11 cellular contexts compared by ENCODE assay signal in the genomic region with DNA sequence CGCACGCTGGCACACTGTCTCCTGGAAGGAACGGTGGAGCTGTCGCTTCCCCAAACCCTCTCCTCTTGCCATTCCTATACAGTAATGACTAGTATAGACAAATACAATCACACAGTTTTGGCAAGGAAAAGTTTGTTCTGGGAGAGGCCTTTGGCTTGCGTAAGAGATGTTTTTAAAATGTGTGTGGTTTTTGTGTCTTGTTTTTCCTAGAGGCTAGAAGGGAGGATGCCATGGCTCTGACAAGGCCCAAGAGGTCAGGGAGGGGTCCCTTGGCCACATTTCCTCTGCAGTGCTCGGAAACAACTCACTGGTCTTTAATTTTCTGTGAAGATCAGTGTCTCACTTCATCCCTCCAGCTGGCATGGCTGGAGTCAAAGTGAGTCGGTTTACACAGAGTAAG.
DNase-seq lines count a peak whose midpoint lies in the region; ATAC-seq, FAIRE-seq and TF ChIP-seq lines count a peak whose summit lies in the region.
"Had no signal": no experiment of that assay in that cellular context is flagged by ENCODE, and none has a peak within 500 bp of the region (broad histone marks: within the 10 kb centered on the region; RNA-seq: fewer than 3 reads in every experiment).

No MANE protein-coding gene starts in this region.

- no peaks in the 10 kb centered on the region for H3K9me3 ChIP-seq in SK-N-SH
- no peaks in the 10 kb centered on the region for H3K9me3 ChIP-seq in pancreas
- no peaks in the 10 kb centered on the region for H3K9me3 ChIP-seq in WERI-Rb-1 (ENCODE audit: severe bottlenecking)

- FAIRE-seq in pancreas (lab: Jason Lieb, UNC), result no peak

- no peak overlapping the region for H3K27ac Mint-ChIP-seq in activated T-helper 2 cell treated with anti-CD3 and anti-CD28 coated beads, Interferon-gamma antibody, Interleukin-2, Interleukin-4, amounts not matched to agents 10 μg/mL and 5 μg/mL and 100 μg/mL, durations not matched to agents 14 hours and 24 hours and 36 hours
- H3K27ac Mint-ChIP-seq: naive thymus-derived CD4-positive, alpha-beta T cell had no signal

- no peak overlapping the region for H3K4me3 Mint-ChIP-seq in activated T-helper 2 cell treated with anti-CD3 and anti-CD28 coated beads, Interferon-gamma antibody, Interleukin-2, Interleukin-4, amounts not matched to agents 10 μg/mL and 5 μg/mL and 100 μg/mL, durations not matched to agents 14 hours and 24 hours and 36 hours (ENCODE audit: low read depth)
- H3K4me3 Mint-ChIP-seq: naive thymus-derived CD4-positive, alpha-beta T cell had no signal

- ATAC-seq in pancreas, result peak in 3 of 4 donors; percentile 49 to 70 (median 51)
- no peak for ATAC-seq in GM21619 (IDR thresholded peaks at IDR 0.05; ENCODE audit: unreplicated experiment)
- ATAC-seq: naive thymus-derived CD4-positive, alpha-beta T cell had no signal

- TF ChIP-seq CTCF in SK-N-SH (IDR thresholded peaks at IDR 0.05) (no peak), fibroblast of the aortic adventitia (IDR thresholded peaks at IDR 0.05; ENCODE audit: insufficient read depth, low read length) (no peak), pancreas (IDR thresholded peaks at IDR 0.05) (no peak), WERI-Rb-1 (IDR thresholded peaks at IDR 0.05; ENCODE audit: low read depth, low read length) (no peak)

- H3F3A ChIP-seq in SK-N-SH (replicated peaks; ENCODE audit: insufficient read depth), result no peaks in the 10 kb centered on the region

- H3K36me3 ChIP-seq in SK-N-SH (replicated peaks in 1 of 2; ENCODE audit: control insufficient read depth in 1 of 2, insufficient read depth in 2 of 2, low read length in 1 of 2), result no peaks in the 10 kb centered on the region
- H3K36me3 ChIP-seq in pancreas, result no peaks in the 10 kb centered on the region
- no peaks in the 10 kb centered on the region for H3K36me3 ChIP-seq in WERI-Rb-1

- WGBS in SK-N-SH (ENCODE audit: low lambda C conversion rate), result 79% methylated on average over 7 of the region's 7 CpGs
- WGBS in pancreas, 2 donors, result 80 to 82% methylated on average over 7 of the region's 7 CpGs

- intact Hi-C loops in pancreas (cut with DNase I), result no loop called here
- intact Hi-C loops in activated T-helper 2 cell treated with anti-CD3 and anti-CD28 coated beads, Interferon-gamma antibody, Interleukin-2, Interleukin-4, amounts not matched to agents 10 μg/mL and 5 μg/mL and 100 μg/mL, durations not matched to agents 14 hours and 24 hours and 36 hours (cut with micrococcal nuclease), result no loop called here

- peak; percentile 58 for DNase-seq in AG08396 (ENCODE audit: low spot score)
- no peak for DNase-seq in SK-N-SH
- DNase-seq in fibroblast of the aortic adventitia (ENCODE audit: low read depth), result peak; percentile 99
- peak in 1 of 6 donors; percentile 14 for DNase-seq in pancreas
- no peak for DNase-seq in activated T-helper 2 cell treated with anti-CD3 and anti-CD28 coated beads, Interferon-gamma antibody, Interleukin-2, Interleukin-4, amounts not matched to agents 10 μg/mL and 5 μg/mL and 100 μg/mL, durations not matched to agents 14 hours and 24 hours and 36 hours (ENCODE audit: low spot score)
- DNase-seq in WERI-Rb-1, result no peak
- DNase-seq in NCI-H446 treated with DMSO at 0.1 percent for 48 hours (lab: John Stamatoyannopoulos, UW), result no peak
- DNase-seq: naive thymus-derived CD4-positive, alpha-beta T cell; NCI-H1092 treated with DMSO at 0.1 percent for 48 hours had no signal

- no peaks in the 10 kb centered on the region for H3K27me3 ChIP-seq in SK-N-SH (ENCODE audit: insufficient read depth)
- H3K27me3 ChIP-seq in pancreas, result no peaks in the 10 kb centered on the region
- H3K27me3 ChIP-seq in WERI-Rb-1 (ENCODE audit: insufficient read depth, low read depth, severe bottlenecking), result no peaks in the 10 kb centered on the region

- H3K4me2 ChIP-seq in SK-N-SH, result no peak overlapping the region

- H3K4me1 ChIP-seq in SK-N-SH (ENCODE audit: control insufficient read depth in 1 of 2, insufficient read depth in 2 of 2, low read depth in 1 of 2, low read length in 1 of 2) (peaks cover 4 to 22% of the 10 kb centered on the region in 2 experiments; a peak in 3 of 4 replicates), pancreas (no peaks in the 10 kb centered on the region)

- H4K20me1 ChIP-seq in SK-N-SH (ENCODE audit: insufficient read depth), result no peaks in the 10 kb centered on the region

- peak overlapping the region in 1 of 2 experiments; percentile 60; a peak in 2 of 4 replicates for H3K27ac ChIP-seq in SK-N-SH (ENCODE audit: low read depth in 2 of 2, low read length in 1 of 2)
- H3K27ac ChIP-seq in pancreas, result no peak overlapping the region
- no peak overlapping the region for H3K27ac ChIP-seq in WERI-Rb-1
- H3K27ac ChIP-seq: C4-2B had no signal

- H3K4me3 ChIP-seq in SK-N-SH (ENCODE audit: low read depth in 2 of 2, low read length in 1 of 2), result no peak overlapping the region
- no peak overlapping the region for H3K4me3 ChIP-seq in fibroblast of the aortic adventitia (ENCODE audit: low read depth, low read length)
- no peak overlapping the region for H3K4me3 ChIP-seq in pancreas
- no peak overlapping the region for H3K4me3 ChIP-seq in WERI-Rb-1 (ENCODE audit: low read depth, low read length)

- CTCF ChIA-PET in SK-N-SH (lab: Yijun Ruan, JAX), result no interaction called here

- H3K79me2 ChIP-seq in SK-N-SH (ENCODE audit: insufficient read depth), result peaks cover 40% of the 10 kb centered on the region; the same call in 1 of the 2 replicates

- H3K27me3 Mint-ChIP-seq in activated T-helper 2 cell treated with anti-CD3 and anti-CD28 coated beads, Interferon-gamma antibody, Interleukin-2, Interleukin-4, amounts not matched to agents 10 μg/mL and 5 μg/mL and 100 μg/mL, durations not matched to agents 14 hours and 24 hours and 36 hours (ENCODE audit: low read depth), result peaks cover 39% of the 10 kb centered on the region

- no peaks in the 10 kb centered on the region for H3K9me2 ChIP-seq in SK-N-SH

- no peak for TF ChIP-seq RAD21 in SK-N-SH (IDR thresholded peaks at IDR 0.05; ENCODE audit: low read length)

- H3K9ac ChIP-seq in SK-N-SH, result no peak overlapping the region

- POLR2A ChIA-PET in SK-N-SH (lab: Yijun Ruan, JAX), result no interaction called here

- TF ChIP-seq EP300 in SK-N-SH (IDR thresholded peaks at IDR 0.05; ENCODE audit: borderline replicate concordance in 1 of 2, low read depth in 1 of 2, low read length in 1 of 2), result no peak

- H2AFZ ChIP-seq in SK-N-SH (ENCODE audit: low read depth), result no peak overlapping the region

- peaks cover 6% of the 10 kb centered on the region for H3K4me1 Mint-ChIP-seq in activated T-helper 2 cell treated with anti-CD3 and anti-CD28 coated beads, Interferon-gamma antibody, Interleukin-2, Interleukin-4, amounts not matched to agents 10 μg/mL and 5 μg/mL and 100 μg/mL, durations not matched to agents 14 hours and 24 hours and 36 hours (ENCODE audit: low read depth)

- no peaks in the 10 kb centered on the region for H3K36me3 Mint-ChIP-seq in activated T-helper 2 cell treated with anti-CD3 and anti-CD28 coated beads, Interferon-gamma antibody, Interleukin-2, Interleukin-4, amounts not matched to agents 10 μg/mL and 5 μg/mL and 100 μg/mL, durations not matched to agents 14 hours and 24 hours and 36 hours (ENCODE audit: low read depth)

- H3K9me3 Mint-ChIP-seq in activated T-helper 2 cell treated with anti-CD3 and anti-CD28 coated beads, Interferon-gamma antibody, Interleukin-2, Interleukin-4, amounts not matched to agents 10 μg/mL and 5 μg/mL and 100 μg/mL, durations not matched to agents 14 hours and 24 hours and 36 hours, result no peaks in the 10 kb centered on the region

TF ChIP-seq in SK-N-SH, 30 proteins besides CTCF, POLR2A, EP300 and RAD21:
- TF ChIP-seq JUND (IDR thresholded peaks at IDR 0.05) (peak; percentile 19; the same call in 1 of the 2 replicates), NRF1 (IDR thresholded peaks at IDR 0.05; ENCODE audit: low read depth, low read length) (no peak), SIN3A (IDR thresholded peaks at IDR 0.05; ENCODE audit: borderline replicate concordance, low read depth, low read length) (no peak), MXI1 (IDR thresholded peaks at IDR 0.05; ENCODE audit: low read depth, low read length) (no peak), GATA2 (CRISPR knock-in tag; IDR thresholded peaks at IDR 0.05) (no peak), RXRA (IDR thresholded peaks at IDR 0.05; ENCODE audit: borderline replicate concordance, low read depth) (peak; percentile 46; the same call in 1 of the 2 replicates), TCF12 (IDR thresholded peaks at IDR 0.05) (peak; percentile 38; the same call in 1 of the 2 replicates), ELF1 (IDR thresholded peaks at IDR 0.05) (no peak), EZH2phosphoT487 (IDR thresholded peaks at IDR 0.05; ENCODE audit: borderline replicate concordance, low read depth) (no peak), NFIC (IDR thresholded peaks at IDR 0.05; ENCODE audit: borderline replicate concordance) (peak; percentile 26; the same call in 1 of the 2 replicates)
- TF ChIP-seq, protein P1, sequence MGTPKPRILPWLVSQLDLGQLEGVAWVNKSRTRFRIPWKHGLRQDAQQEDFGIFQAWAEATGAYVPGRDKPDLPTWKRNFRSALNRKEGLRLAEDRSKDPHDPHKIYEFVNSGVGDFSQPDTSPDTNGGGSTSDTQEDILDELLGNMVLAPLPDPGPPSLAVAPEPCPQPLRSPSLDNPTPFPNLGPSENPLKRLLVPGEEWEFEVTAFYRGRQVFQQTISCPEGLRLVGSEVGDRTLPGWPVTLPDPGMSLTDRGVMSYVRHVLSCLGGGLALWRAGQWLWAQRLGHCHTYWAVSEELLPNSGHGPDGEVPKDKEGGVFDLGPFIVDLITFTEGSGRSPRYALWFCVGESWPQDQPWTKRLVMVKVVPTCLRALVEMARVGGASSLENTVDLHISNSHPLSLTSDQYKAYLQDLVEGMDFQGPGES (IDR thresholded peaks at IDR 0.05; ENCODE audit: low read depth, low read length), result no peak
- TF ChIP-seq, protein P2, sequence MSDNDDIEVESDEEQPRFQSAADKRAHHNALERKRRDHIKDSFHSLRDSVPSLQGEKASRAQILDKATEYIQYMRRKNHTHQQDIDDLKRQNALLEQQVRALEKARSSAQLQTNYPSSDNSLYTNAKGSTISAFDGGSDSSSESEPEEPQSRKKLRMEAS (IDR thresholded peaks at IDR 0.05; ENCODE audit: low read depth), result no peak
- TF ChIP-seq, protein P3, sequence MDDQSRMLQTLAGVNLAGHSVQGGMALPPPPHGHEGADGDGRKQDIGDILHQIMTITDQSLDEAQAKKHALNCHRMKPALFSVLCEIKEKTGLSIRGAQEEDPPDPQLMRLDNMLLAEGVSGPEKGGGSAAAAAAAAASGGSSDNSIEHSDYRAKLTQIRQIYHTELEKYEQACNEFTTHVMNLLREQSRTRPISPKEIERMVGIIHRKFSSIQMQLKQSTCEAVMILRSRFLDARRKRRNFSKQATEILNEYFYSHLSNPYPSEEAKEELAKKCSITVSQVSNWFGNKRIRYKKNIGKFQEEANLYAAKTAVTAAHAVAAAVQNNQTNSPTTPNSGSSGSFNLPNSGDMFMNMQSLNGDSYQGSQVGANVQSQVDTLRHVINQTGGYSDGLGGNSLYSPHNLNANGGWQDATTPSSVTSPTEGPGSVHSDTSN (IDR thresholded peaks at IDR 0.05), result 0 out of 2 replicates have a peak, but pooled peaks have one; percentile 12

Comparison
In these comparisons a context has a peak if more than half of its experiments do, and no peak if none do; other contexts are left out.
1. DNase-seq: peak in AG08396 (single experiment) and fibroblast of the aortic adventitia (single experiment); none in SK-N-SH (single experiment), activated T-helper 2 cell treated with anti-CD3 and anti-CD28 coated beads, Interferon-gamma antibody, Interleukin-2, Interleukin-4, amounts not matched to agents 10 μg/mL and 5 μg/mL and 100 μg/mL, durations not matched to agents 14 hours and 24 hours and 36 hours (single experiment), WERI-Rb-1 (single experiment) and NCI-H446 treated with DMSO at 0.1 percent for 48 hours (single experiment).